18 cellular contexts compared by ENCODE assay signal in genomic region chr5:155735388-155735787, GRCh38.
DNase-seq lines count a peak whose midpoint lies in the region; ATAC-seq and TF ChIP-seq lines count a peak whose summit lies in the region.
"Had no signal": no experiment of that assay in that cellular context is flagged by ENCODE, and none has a peak within 500 bp of the region (broad histone marks: within the 10 kb centered on the region; RNA-seq: fewer than 3 reads in every experiment).

No MANE protein-coding gene starts in this region.

- H3K4me1 Mint-ChIP-seq in Calu3 (ENCODE audit: low read depth, unreplicated experiment) = no peaks in the 10 kb centered on the region
- peaks cover 5% of the 10 kb centered on the region for H3K4me1 Mint-ChIP-seq in MCF 10A (ENCODE audit: insufficient read depth, unreplicated experiment)
- H3K4me1 Mint-ChIP-seq: activated naive CD8-positive, alpha-beta T cell treated with anti-CD3 and anti-CD28 coated beads for 36 hours; naive thymus-derived CD4-positive, alpha-beta T cell had no signal

- peaks cover 6% of the 10 kb centered on the region for H3K9me3 Mint-ChIP-seq in Calu3 (ENCODE audit: low read depth, unreplicated experiment)
- H3K9me3 Mint-ChIP-seq in MCF 10A (ENCODE audit: unreplicated experiment) = no peaks in the 10 kb centered on the region
- H3K9me3 Mint-ChIP-seq: activated naive CD8-positive, alpha-beta T cell treated with anti-CD3 and anti-CD28 coated beads for 36 hours; activated T-cell treated with anti-CD3 and anti-CD28 coated beads, Interleukin-2, amount 50 U/mL, for 4 hours had no signal

- H3K27ac Mint-ChIP-seq in Calu3 (ENCODE audit: unreplicated experiment) = no peak overlapping the region
- no peak overlapping the region for H3K27ac Mint-ChIP-seq in MCF 10A (ENCODE audit: low read depth, unreplicated experiment)
- H3K27ac Mint-ChIP-seq: activated naive CD8-positive, alpha-beta T cell treated with anti-CD3 and anti-CD28 coated beads for 36 hours; naive thymus-derived CD4-positive, alpha-beta T cell; progenitor cell of endocrine pancreas had no signal

- intact Hi-C loops in Calu3 (cut with micrococcal nuclease; ENCODE audit: unreplicated experiment) = no loop called here
- intact Hi-C loops in MCF 10A (cut with micrococcal nuclease) = no loop called here

- H3K27me3 Mint-ChIP-seq in Calu3 (ENCODE audit: unreplicated experiment) (no peaks in the 10 kb centered on the region), MCF 10A (ENCODE audit: insufficient read depth, unreplicated experiment) (peaks cover 44% of the 10 kb centered on the region)

- H3K4me3 Mint-ChIP-seq in Calu3 (ENCODE audit: low read depth, unreplicated experiment) (no peak overlapping the region), MCF 10A (ENCODE audit: unreplicated experiment) (no peak overlapping the region)
- H3K4me3 Mint-ChIP-seq: activated naive CD8-positive, alpha-beta T cell treated with anti-CD3 and anti-CD28 coated beads for 36 hours; activated T-cell treated with anti-CD3 and anti-CD28 coated beads, Interleukin-2, amount 50 U/mL, for 4 hours; naive thymus-derived CD4-positive, alpha-beta T cell had no signal

- CTCF ChIA-PET in Calu3 (lab: Charles Lee) = no interaction called here
- CTCF ChIA-PET in MCF 10A (lab: Yijun Ruan, JAX) = interaction anchor here (0.6 kb wide), 1 partner anchor 9 kb away, joined by 3 read pairs; no protein-coding TSS in a partner anchor

- no peaks in the 10 kb centered on the region for H3K36me3 Mint-ChIP-seq in Calu3 (ENCODE audit: insufficient read depth, unreplicated experiment)
- no peaks in the 10 kb centered on the region for H3K36me3 Mint-ChIP-seq in MCF 10A (ENCODE audit: insufficient read depth, unreplicated experiment)
- H3K36me3 Mint-ChIP-seq: activated naive CD8-positive, alpha-beta T cell treated with anti-CD3 and anti-CD28 coated beads for 36 hours; naive thymus-derived CD4-positive, alpha-beta T cell had no signal

- ATAC-seq in GM18861 (IDR thresholded peaks at IDR 0.05; ENCODE audit: unreplicated experiment) = no peak
- ATAC-seq: activated T-cell treated with anti-CD3 and anti-CD28 coated beads, Interleukin-2, amount 50 U/mL, for 4 hours; naive thymus-derived CD4-positive, alpha-beta T cell had no signal

- peak overlapping the region; percentile 8; the same call in 1 of the 2 replicates for H3K27ac ChIP-seq in VCaP
- H3K27ac ChIP-seq: breast epithelium, lower lobe of right lung had no signal

- DNase-seq in DMS 273 (lab: John Stamatoyannopoulos, UW; ENCODE audit: unreplicated experiment) = peak; percentile 81
- DNase-seq in NCI-H1105 (lab: John Stamatoyannopoulos, UW) = peak; percentile 20
- peak; percentile 33 for DNase-seq in iPS-NIHi7 (ENCODE audit: extremely low spot score)
- DNase-seq in Calu3 = no peak
- no peak for DNase-seq in MCF 10A (ENCODE audit: unreplicated experiment)
- DNase-seq in NCI-H2227 (lab: John Stamatoyannopoulos, UW; ENCODE audit: unreplicated experiment) = no peak
- DNase-seq: activated CD4-positive, alpha-beta T cell treated with anti-CD3 and anti-CD28 coated beads, Interleukin-2, amount 50 U/mL, for 48 hours; activated naive CD8-positive, alpha-beta T cell treated with anti-CD3 and anti-CD28 coated beads for 36 hours; activated T-cell treated with anti-CD3 and anti-CD28 coated beads, Interleukin-2, amount 50 U/mL, for 4 hours; DND-41; effector memory CD4-positive, alpha-beta T cell; lower lobe of right lung; naive thymus-derived CD4-positive, alpha-beta T cell; NCI-H226 had no signal

- BruUV-seq in Calu3 (replicated peaks; lab: Mats Ljungman, UMichigan) (no TSS peak), MCF 10A (replicated peaks; lab: Mats Ljungman, UMichigan) (no TSS peak)

- POLR2A ChIA-PET in MCF 10A (lab: Yijun Ruan, JAX) = no interaction called here

- TF ChIP-seq CTCF in VCaP (conservative IDR thresholded peaks at IDR 0.05) (no peak), Calu3 (IDR thresholded peaks at IDR 0.05; ENCODE audit: unreplicated experiment) (no peak), MCF 10A (IDR thresholded peaks at IDR 0.05; ENCODE audit: unreplicated experiment) (no peak)

Comparison
In these comparisons a context has a peak if more than half of its experiments do, and no peak if none do; other contexts are left out.
1. DNase-seq: peak in DMS 273 (single experiment), NCI-H1105 (single experiment) and iPS-NIHi7 (single experiment); none in Calu3 (single experiment), MCF 10A (single experiment) and NCI-H2227 (single experiment).